Comparison of ENCODE assay signal across 1 cellular context in the genomic region with DNA sequence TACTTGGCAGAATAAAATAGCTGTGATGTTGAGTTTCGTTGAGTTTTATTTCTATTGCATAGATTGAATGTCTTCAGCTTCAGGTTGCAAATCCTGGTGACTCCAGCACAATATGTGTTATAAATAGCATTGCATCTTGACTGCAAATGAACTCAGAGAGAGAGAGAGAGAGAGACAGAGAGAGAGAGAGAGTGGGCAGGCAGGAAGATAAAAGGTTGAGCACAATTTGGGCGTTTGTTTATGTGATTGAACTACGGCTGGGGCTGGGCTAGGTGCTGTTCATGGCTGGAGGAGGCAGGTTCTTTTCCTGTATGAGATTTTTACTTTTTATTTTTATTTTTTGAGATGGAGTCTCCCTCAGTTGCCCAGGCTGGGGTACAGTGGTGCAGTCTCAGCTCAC.
TF ChIP-seq lines count a peak whose summit lies in the region.

No MANE protein-coding gene starts in this region.

TF ChIP-seq in WTC11, 78 proteins besides CTCF, POLR2A, EP300 and RAD21 (continued from another document):
- TF ChIP-seq ARID4B (CRISPR knock-in tag; IDR thresholded peaks at IDR 0.05; ENCODE audit: borderline replicate concordance) (no peak), SOX15 (CRISPR knock-in tag; IDR thresholded peaks at IDR 0.05) (no peak), TEAD1 (CRISPR knock-in tag; IDR thresholded peaks at IDR 0.05) (no peak), ZNF138 (CRISPR knock-in tag; conservative IDR thresholded peaks at IDR 0.05) (no peak), MAX (CRISPR knock-in tag; IDR thresholded peaks at IDR 0.05) (no peak), ZNF263 (CRISPR knock-in tag; IDR thresholded peaks at IDR 0.05; ENCODE audit: low read depth) (no peak), FOXJ3 (CRISPR knock-in tag; IDR thresholded peaks at IDR 0.05; ENCODE audit: borderline replicate concordance) (no peak), E2F4 (CRISPR knock-in tag; IDR thresholded peaks at IDR 0.05; ENCODE audit: borderline replicate concordance, low read depth) (no peak), TCF7 (CRISPR knock-in tag; IDR thresholded peaks at IDR 0.05; ENCODE audit: low read depth) (no peak)
- TF ChIP-seq, protein P1, sequence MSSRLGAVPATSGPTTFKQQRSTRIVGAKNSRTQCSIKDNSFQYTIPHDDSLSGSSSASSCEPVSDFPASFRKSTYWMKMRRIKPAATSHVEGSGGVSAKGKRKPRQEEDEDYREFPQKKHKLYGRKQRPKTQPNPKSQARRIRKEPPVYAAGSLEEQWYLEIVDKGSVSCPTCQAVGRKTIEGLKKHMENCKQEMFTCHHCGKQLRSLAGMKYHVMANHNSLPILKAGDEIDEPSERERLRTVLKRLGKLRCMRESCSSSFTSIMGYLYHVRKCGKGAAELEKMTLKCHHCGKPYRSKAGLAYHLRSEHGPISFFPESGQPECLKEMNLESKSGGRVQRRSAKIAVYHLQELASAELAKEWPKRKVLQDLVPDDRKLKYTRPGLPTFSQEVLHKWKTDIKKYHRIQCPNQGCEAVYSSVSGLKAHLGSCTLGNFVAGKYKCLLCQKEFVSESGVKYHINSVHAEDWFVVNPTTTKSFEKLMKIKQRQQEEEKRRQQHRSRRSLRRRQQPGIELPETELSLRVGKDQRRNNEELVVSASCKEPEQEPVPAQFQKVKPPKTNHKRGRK (CRISPR knock-in tag; IDR thresholded peaks at IDR 0.05; ENCODE audit: borderline replicate concordance), result no peak
- TF ChIP-seq, protein P2, sequence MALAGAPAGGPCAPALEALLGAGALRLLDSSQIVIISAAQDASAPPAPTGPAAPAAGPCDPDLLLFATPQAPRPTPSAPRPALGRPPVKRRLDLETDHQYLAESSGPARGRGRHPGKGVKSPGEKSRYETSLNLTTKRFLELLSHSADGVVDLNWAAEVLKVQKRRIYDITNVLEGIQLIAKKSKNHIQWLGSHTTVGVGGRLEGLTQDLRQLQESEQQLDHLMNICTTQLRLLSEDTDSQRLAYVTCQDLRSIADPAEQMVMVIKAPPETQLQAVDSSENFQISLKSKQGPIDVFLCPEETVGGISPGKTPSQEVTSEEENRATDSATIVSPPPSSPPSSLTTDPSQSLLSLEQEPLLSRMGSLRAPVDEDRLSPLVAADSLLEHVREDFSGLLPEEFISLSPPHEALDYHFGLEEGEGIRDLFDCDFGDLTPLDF (CRISPR knock-in tag; IDR thresholded peaks at IDR 0.05), result no peak
